Comparison of ENCODE assay signal across 9 cellular contexts in the genomic region with DNA sequence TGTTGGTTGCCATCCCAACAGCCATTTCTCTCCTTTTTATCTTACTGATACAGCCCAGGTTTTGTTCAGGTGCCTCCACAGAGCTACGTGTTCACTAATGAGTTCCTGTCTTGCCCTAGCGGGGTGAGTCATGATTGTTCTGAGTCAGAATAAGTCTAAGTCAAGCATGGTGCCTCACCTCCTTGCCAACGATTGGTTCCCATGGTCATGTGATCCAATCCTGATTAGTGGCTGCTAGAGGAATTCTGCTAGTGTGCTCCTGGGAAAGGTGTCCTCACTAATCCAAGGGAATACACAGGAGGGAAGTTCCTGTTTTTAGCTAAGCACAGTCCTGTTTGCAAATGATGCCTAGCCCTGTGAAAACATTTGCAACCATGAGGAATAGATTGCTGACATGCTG.
DNase-seq lines count a peak whose midpoint lies in the region; ATAC-seq lines count a peak whose summit lies in the region.
"Had no signal": no experiment of that assay in that cellular context is flagged by ENCODE, and none has a peak within 500 bp of the region (broad histone marks: within the 10 kb centered on the region; RNA-seq: fewer than 3 reads in every experiment).

No MANE protein-coding gene starts in this region.

- in situ Hi-C loops in Caki2 (cut with HindIII; ENCODE audit: low pct_unique_long_range_greater_than_20kb, low sequenced_read_pairs): no loop called here

- DNase-seq in Caki2 (ENCODE audit: low read depth) (peak; percentile 77), HPDE6-E6E7 (ENCODE audit: extremely low spot score) (peak; percentile 67), dermis blood vessel endothelial cell (peak; percentile 7), NCI-H526 (lab: John Stamatoyannopoulos, UW) (no peak), COLO829 (ENCODE audit: low spot score) (no peak), medulla oblongata (ENCODE audit: extremely low spot score) (no peak)

- ATAC-seq in GM19463 (IDR thresholded peaks at IDR 0.05; ENCODE audit: unreplicated experiment) (peak; percentile 79), HG03139 (IDR thresholded peaks at IDR 0.05; ENCODE audit: unreplicated experiment) (no peak)
- ATAC-seq: sciatic nerve had no signal

Comparison
In these comparisons a context has a peak if more than half of its experiments do, and no peak if none do; other contexts are left out.
1. DNase-seq: peak in Caki2 (single experiment), HPDE6-E6E7 (single experiment) and dermis blood vessel endothelial cell (single experiment); none in NCI-H526 (0 of 2), COLO829 (single experiment) and medulla oblongata (single experiment).